Comparison of ENCODE assay signal across 24 cellular contexts in the genomic region with DNA sequence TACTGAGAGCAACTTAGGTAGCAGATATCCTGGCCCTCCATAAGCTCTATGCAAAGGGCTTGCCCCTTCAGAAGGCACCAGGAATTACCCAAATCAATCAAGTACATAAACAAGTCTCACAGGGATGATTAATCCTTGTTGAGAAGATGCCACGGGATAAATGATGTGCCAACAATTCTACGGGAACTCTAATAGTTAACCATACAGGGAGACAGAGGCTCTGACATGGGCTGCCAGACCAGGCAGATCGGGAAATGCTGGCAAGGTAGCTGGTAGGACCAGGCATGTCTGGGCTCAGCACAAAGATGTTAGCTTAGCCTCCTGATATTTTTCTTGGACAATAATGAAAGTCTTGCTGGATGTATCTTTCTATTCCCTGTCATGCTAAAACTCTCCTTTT.
DNase-seq lines count a peak whose midpoint lies in the region; ATAC-seq, FAIRE-seq and TF ChIP-seq lines count a peak whose summit lies in the region.
"Had no signal": no experiment of that assay in that cellular context is flagged by ENCODE, and none has a peak within 500 bp of the region (broad histone marks: within the 10 kb centered on the region; RNA-seq: fewer than 3 reads in every experiment).

No MANE protein-coding gene starts in this region.

- no peak overlapping the region for H3K4me3 ChIP-seq in bronchial epithelial cell (ENCODE audit: low read depth, low read length)
- H3K4me3 ChIP-seq: BLaER1, SK-N-MC had no signal

- H3K27ac ChIP-seq in foreskin keratinocyte (peak overlapping the region; percentile 11), substantia nigra (ENCODE audit: low read depth, low read length, poor library complexity, severe bottlenecking) (no peak overlapping the region)
- H3K27ac ChIP-seq: BLaER1, SK-N-MC had no signal

- TF ChIP-seq CTCF in bronchial epithelial cell (IDR thresholded peaks at IDR 0.05; ENCODE audit: insufficient read depth, low read length, severe bottlenecking) (no peak), foreskin keratinocyte (conservative IDR thresholded peaks at IDR 0.05) (no peak)

- H3K27me3 ChIP-seq in bronchial epithelial cell (ENCODE audit: control insufficient read depth, insufficient read depth, low read length) (no peaks in the 10 kb centered on the region), foreskin keratinocyte (no peaks in the 10 kb centered on the region)
- H3K27me3 ChIP-seq: BLaER1 had no signal

- FAIRE-seq in bronchial epithelial cell (lab: Jason Lieb, UNC), result no peak
- no peak for FAIRE-seq in urothelium cell line (lab: Jason Lieb, UNC)
- FAIRE-seq: A204.1, GM18507, H54, HTR-8/SVneo had no signal

- ATAC-seq in foreskin keratinocyte (no peak), HG02588 (IDR thresholded peaks at IDR 0.05; ENCODE audit: unreplicated experiment) (no peak)
- ATAC-seq: Panc1 had no signal

- H3K4me1 ChIP-seq in foreskin keratinocyte, result peaks cover 11% of the 10 kb centered on the region
- H3K4me1 ChIP-seq: BLaER1 had no signal

- H3K36me3 ChIP-seq in bronchial epithelial cell (ENCODE audit: control insufficient read depth, insufficient read depth, low read length), result no peaks in the 10 kb centered on the region
- H3K36me3 ChIP-seq: BLaER1 had no signal

- DNase-seq in NCI-H446 treated with DMSO at 0.1 percent for 48 hours (lab: John Stamatoyannopoulos, UW), result peak; percentile 67
- peak; percentile 91 for DNase-seq in bronchial epithelial cell (ENCODE audit: low read depth)
- peak; percentile 54 to 71 for DNase-seq in foreskin keratinocyte
- no peak for DNase-seq in middle frontal gyrus (ENCODE audit: extremely low spot score, low spot score)
- no peak for DNase-seq in substantia nigra (lab: John Stamatoyannopoulos, UW)
- no peak for DNase-seq in urothelium cell line (ENCODE audit: low spot score)
- DNase-seq: CD4-positive, CD25-positive, alpha-beta regulatory T cell; KBM-7; MM.1S; NCI-H1048; NCI-H1417; NCI-H1694; NCI-H2029 treated with DMSO at 0.1 percent for 48 hours; NCI-H510A; NCI-H69; SIG-M5 had no signal

Comparison
In these comparisons a context has a peak if more than half of its experiments do, and no peak if none do; other contexts are left out.
1. DNase-seq: peak in NCI-H446 treated with DMSO at 0.1 percent for 48 hours (single experiment), bronchial epithelial cell (single experiment) and foreskin keratinocyte (2 of 2); none in middle frontal gyrus (single experiment), substantia nigra (0 of 49) and urothelium cell line (single experiment).